Comparison of ENCODE assay signal across 17 cellular contexts in genomic region chr10:119364941-119365340, GRCh38.
DNase-seq lines count a peak whose midpoint lies in the region; TF ChIP-seq lines count a peak whose summit lies in the region.
"Had no signal": no experiment of that assay in that cellular context is flagged by ENCODE, and none has a peak within 500 bp of the region (broad histone marks: within the 10 kb centered on the region; RNA-seq: fewer than 3 reads in every experiment).

No MANE protein-coding gene starts in this region.

- no peak overlapping the region for H3K4me3 Mint-ChIP-seq in activated naive CD4-positive, alpha-beta T cell treated with anti-CD3 and anti-CD28 coated beads, Interleukin-2, amount 50 U/mL, for 24 hours
- H3K4me3 Mint-ChIP-seq: activated CD8-positive, alpha-beta T cell treated with anti-CD3 and anti-CD28 coated beads for 36 hours; naive thymus-derived CD4-positive, alpha-beta T cell had no signal

- 40 to 46% methylated on average over 4 of the region's 4 CpGs for WGBS in thyroid gland, 2 donors
- WGBS in spleen, 5 donors, result 84 to 94% (median 89%) methylated on average over 4 of the region's 4 CpGs

- H3K4me3 ChIP-seq in kidney epithelial cell (ENCODE audit: low read depth, low read length) (no peak overlapping the region), thyroid gland (replicated peaks in 1 of 3) (no peak overlapping the region), spleen (no peak overlapping the region)
- H3K4me3 ChIP-seq: A549, ascending aorta, vagina had no signal

- no peaks in the 10 kb centered on the region for H3K9me3 Mint-ChIP-seq in activated naive CD4-positive, alpha-beta T cell treated with anti-CD3 and anti-CD28 coated beads, Interleukin-2, amount 50 U/mL, for 24 hours

- TF ChIP-seq POLR2A in thyroid gland (IDR thresholded peaks at IDR 0.05), result no peak
- no peak for TF ChIP-seq POLR2A in spleen (IDR thresholded peaks at IDR 0.05)

- peak overlapping the region in 2 of 3 donors; percentile 54 to 73 for H3K27ac ChIP-seq in thyroid gland
- peak overlapping the region in 1 of 8 donors; percentile 11 for H3K27ac ChIP-seq in spleen
- H3K27ac ChIP-seq: A549 had no signal

- intact Hi-C loops in thyroid gland (cut with DNase I) (no loop called here), spleen (cut with DNase I; ENCODE audit: low total_unique reads) (no loop called here)

- no peak for DNase-seq in activated naive CD4-positive, alpha-beta T cell treated with Interleukin-2 at 50 U/mL for 16 hours
- DNase-seq in cerebellar cortex (ENCODE audit: low spot score) (peak; percentile 14), kidney epithelial cell (ENCODE audit: low read depth) (no peak), thyroid gland (peak; percentile 43 to 50), spleen (no peak), iPS-NIHi11 (ENCODE audit: low spot score) (no peak), AML-193 (lab: John Stamatoyannopoulos, UW) (no peak)
- DNase-seq: activated CD8-positive, alpha-beta T cell treated with anti-CD3 and anti-CD28 coated beads for 36 hours; activated effector memory CD4-positive, alpha-beta T cell treated with Interleukin-2 at 50 U/mL for 16 hours; effector memory CD4-positive, alpha-beta T cell; naive thymus-derived CD4-positive, alpha-beta T cell; NCI-H1092 treated with DMSO at 0.1 percent for 48 hours; stimulated activated CD4-positive, alpha-beta T cell treated with anti-CD3 and anti-CD28 coated beads, Interleukin-2, amount 100 ng/mL, for 48 hours had no signal

- H3K27me3 ChIP-seq in kidney epithelial cell (ENCODE audit: control insufficient read depth, insufficient read depth, low read length) (peaks cover 4% of the 10 kb centered on the region), thyroid gland (no peaks in the 10 kb centered on the region), spleen (replicated peaks in 1 of 7) (no peaks in the 10 kb centered on the region)
- H3K27me3 ChIP-seq: ascending aorta, vagina had no signal

- H3K9me3 ChIP-seq in thyroid gland (no peaks in the 10 kb centered on the region), spleen (peaks cover 0 to 4% (median 0%) of the 10 kb centered on the region in 8 donors)
- H3K9me3 ChIP-seq: A549, ascending aorta, vagina had no signal

- H3K36me3 Mint-ChIP-seq in activated naive CD4-positive, alpha-beta T cell treated with anti-CD3 and anti-CD28 coated beads, Interleukin-2, amount 50 U/mL, for 24 hours, result no peaks in the 10 kb centered on the region

- H3K36me3 ChIP-seq in kidney epithelial cell (ENCODE audit: control insufficient read depth, insufficient read depth, low read length), result no peaks in the 10 kb centered on the region
- no peaks in the 10 kb centered on the region for H3K36me3 ChIP-seq in thyroid gland
- peaks cover 0 to 14% (median 0%) of the 10 kb centered on the region in 6 donors for H3K36me3 ChIP-seq in spleen
- H3K36me3 ChIP-seq: ascending aorta, vagina had no signal

- H3K27me3 Mint-ChIP-seq in activated naive CD4-positive, alpha-beta T cell treated with anti-CD3 and anti-CD28 coated beads, Interleukin-2, amount 50 U/mL, for 24 hours, result no peaks in the 10 kb centered on the region
- H3K27me3 Mint-ChIP-seq: activated CD8-positive, alpha-beta T cell treated with anti-CD3 and anti-CD28 coated beads for 36 hours; naive thymus-derived CD4-positive, alpha-beta T cell had no signal

- peak; percentile 21 for TF ChIP-seq CTCF in kidney epithelial cell (IDR thresholded peaks at IDR 0.05; ENCODE audit: insufficient read depth, low read length, poor library complexity, severe bottlenecking)
- TF ChIP-seq CTCF in thyroid gland (IDR thresholded peaks at IDR 0.05), result peak in 3 of 6 experiments; percentile 13 to 39 (median 32)
- TF ChIP-seq CTCF in spleen (IDR thresholded peaks at IDR 0.05 in 8 of 11, conservative IDR thresholded peaks at IDR 0.05 in 3 of 11), result no peak

- H3K4me1 Mint-ChIP-seq in activated naive CD4-positive, alpha-beta T cell treated with anti-CD3 and anti-CD28 coated beads, Interleukin-2, amount 50 U/mL, for 24 hours, result peaks cover 25% of the 10 kb centered on the region

- H3K27ac Mint-ChIP-seq in activated naive CD4-positive, alpha-beta T cell treated with anti-CD3 and anti-CD28 coated beads, Interleukin-2, amount 50 U/mL, for 24 hours, result peak overlapping the region; percentile 59
- H3K27ac Mint-ChIP-seq: activated CD8-positive, alpha-beta T cell treated with anti-CD3 and anti-CD28 coated beads for 36 hours; naive thymus-derived CD4-positive, alpha-beta T cell had no signal

- H3K4me1 ChIP-seq in thyroid gland, result peaks cover 56 to 80% of the 10 kb centered on the region in 2 donors
- peaks cover 19 to 84% (median 57%) of the 10 kb centered on the region in 6 donors for H3K4me1 ChIP-seq in spleen

Comparison
In these comparisons a context has a peak if more than half of its experiments do, and no peak if none do; other contexts are left out.
1. DNase-seq: peak in cerebellar cortex (single experiment) and thyroid gland (2 of 2); none in activated naive CD4-positive, alpha-beta T cell treated with Interleukin-2 at 50 U/mL for 16 hours (single experiment), kidney epithelial cell (single experiment), spleen (single experiment), iPS-NIHi11 (single experiment) and AML-193 (0 of 2).